In genomic region chr3:186425788-186426730, GRCh38 we compare ENCODE assay signal across 9 cellular contexts.
DNase-seq lines count a peak whose midpoint lies in the region; ATAC-seq, FAIRE-seq and TF ChIP-seq lines count a peak whose summit lies in the region.
"Had no signal": no experiment of that assay in that cellular context is flagged by ENCODE, and none has a peak within 500 bp of the region (broad histone marks: within the 10 kb centered on the region; RNA-seq: fewer than 3 reads in every experiment).

No MANE protein-coding gene starts in this region.

- 90 to 98% methylated on average over 6 to 10 of the region's 10 CpGs for WGBS in endodermal cell (ENCODE audit: insufficient coverage in 1 of 2, insufficient read length in 1 of 2), 2 experiments
- WGBS in psoas muscle, 3 donors: 68 to 76% (median 74%) methylated on average over 10 of the region's 10 CpGs

- no peaks in the 10 kb centered on the region for H4K20me1 ChIP-seq in MM.1S (ENCODE audit: insufficient read depth, low read length)

- DNase-seq in GM12891 (ENCODE audit: insufficient read length, low spot score) (no peak), MM.1S (no peak), endodermal cell (peak; percentile 67), psoas muscle (no peak), NCI-H526 treated with DMSO at 0.1 percent for 48 hours (lab: John Stamatoyannopoulos, UW) (no peak), urothelium cell line (ENCODE audit: low spot score) (no peak)
- DNase-seq in activated CD8-positive, alpha-beta memory T cell treated with anti-CD3 and anti-CD28 coated beads, Interleukin-2, amount 10 ng/mL, durations not matched to agents 7 days and 5 days: no peak
- DNase-seq: activated CD4-positive, alpha-beta T cell treated with anti-CD3 and anti-CD28 coated beads, Interleukin-2, amount 50 U/mL, for 1 hour had no signal

- no peaks in the 10 kb centered on the region for H3K36me3 Mint-ChIP-seq in endodermal cell (ENCODE audit: low read depth)
- H3K36me3 Mint-ChIP-seq in activated CD8-positive, alpha-beta memory T cell treated with anti-CD3 and anti-CD28 coated beads, Interleukin-2, amount 10 ng/mL, durations not matched to agents 7 days and 5 days: no peaks in the 10 kb centered on the region

- no peak overlapping the region for H2AFZ ChIP-seq in MM.1S (ENCODE audit: low read length)

- H3K27ac ChIP-seq in MM.1S (ENCODE audit: low read length): no peak overlapping the region
- no peak overlapping the region for H3K27ac ChIP-seq in endodermal cell (ENCODE audit: low read depth, low read length)
- no peak overlapping the region for H3K27ac ChIP-seq in psoas muscle

- ATAC-seq in psoas muscle (no peak), HG02610 (IDR thresholded peaks at IDR 0.05; ENCODE audit: unreplicated experiment) (no peak)
- ATAC-seq in activated CD8-positive, alpha-beta memory T cell treated with anti-CD3 and anti-CD28 coated beads, Interleukin-2, amount 10 ng/mL, durations not matched to agents 7 days and 5 days: no peak

- no peak for TF ChIP-seq POLR2A in GM12891 (IDR thresholded peaks at IDR 0.05; ENCODE audit: low read depth, low read length)

- H3K27me3 Mint-ChIP-seq in endodermal cell (ENCODE audit: insufficient read depth): no peaks in the 10 kb centered on the region
- peaks cover 26% of the 10 kb centered on the region for H3K27me3 Mint-ChIP-seq in activated CD8-positive, alpha-beta memory T cell treated with anti-CD3 and anti-CD28 coated beads, Interleukin-2, amount 10 ng/mL, durations not matched to agents 7 days and 5 days

- no peaks in the 10 kb centered on the region for H3F3A ChIP-seq in MM.1S (ENCODE audit: insufficient read depth, low read length)

- CTCF ChIA-PET in activated CD8-positive, alpha-beta memory T cell treated with anti-CD3 and anti-CD28 coated beads, Interleukin-2, amount 10 ng/mL, durations not matched to agents 7 days and 5 days (lab: Charles Lee): no interaction called here

- H3K36me3 ChIP-seq in MM.1S (replicated peaks; ENCODE audit: insufficient read depth, low read length) (no peaks in the 10 kb centered on the region), endodermal cell (ENCODE audit: control insufficient read depth, insufficient read depth, low read length) (no peaks in the 10 kb centered on the region), psoas muscle (ENCODE audit: insufficient read depth in 1 of 2, low read depth in 1 of 2) (no peaks in the 10 kb centered on the region)

- H3K27me3 ChIP-seq in MM.1S (replicated peaks; ENCODE audit: insufficient read depth, low read length) (no peaks in the 10 kb centered on the region), endodermal cell (ENCODE audit: control insufficient read depth, insufficient read depth, low read length, poor library complexity, severe bottlenecking) (no peaks in the 10 kb centered on the region), psoas muscle (ENCODE audit: insufficient read depth in 3 of 3, low read length in 2 of 3) (no peaks in the 10 kb centered on the region)

- H3K9ac ChIP-seq in MM.1S (ENCODE audit: low read length) (no peak overlapping the region), endodermal cell (ENCODE audit: extremely low read depth, low read length, poor library complexity, severe bottlenecking) (no peak overlapping the region)

- H3K9me2 ChIP-seq in MM.1S (replicated peaks; ENCODE audit: insufficient read depth, low read length): no peaks in the 10 kb centered on the region

- H3K4me1 ChIP-seq in MM.1S (ENCODE audit: low read length) (peaks cover 9% of the 10 kb centered on the region; the same call in 1 of the 2 replicates), endodermal cell (ENCODE audit: control insufficient read depth, insufficient read depth, low read length) (peaks cover 15% of the 10 kb centered on the region), psoas muscle (no peaks in the 10 kb centered on the region)

- TF ChIP-seq CTCF in MM.1S (IDR thresholded peaks at IDR 0.05; ENCODE audit: low read length) (peak; percentile 18; the same call in 1 of the 2 replicates), endodermal cell (conservative IDR thresholded peaks at IDR 0.05) (peak; percentile 74), psoas muscle (IDR thresholded peaks at IDR 0.05) (peak; percentile 6)

- no peaks in the 10 kb centered on the region for H3K79me2 ChIP-seq in MM.1S (ENCODE audit: low read length)

- no peak overlapping the region for H3K4me2 ChIP-seq in MM.1S (ENCODE audit: low read depth, low read length)

- no peak overlapping the region for H3K4me3 Mint-ChIP-seq in endodermal cell
- no peak overlapping the region for H3K4me3 Mint-ChIP-seq in activated CD8-positive, alpha-beta memory T cell treated with anti-CD3 and anti-CD28 coated beads, Interleukin-2, amount 10 ng/mL, durations not matched to agents 7 days and 5 days

- intact Hi-C loops in psoas muscle (cut with DNase I): no loop called here

- peak; percentile 26 for FAIRE-seq in GM12891 (lab: Jason Lieb, UNC)
- FAIRE-seq in urothelium cell line (lab: Jason Lieb, UNC): no peak

- H3K27ac Mint-ChIP-seq in endodermal cell: no peak overlapping the region
- no peak overlapping the region for H3K27ac Mint-ChIP-seq in activated CD8-positive, alpha-beta memory T cell treated with anti-CD3 and anti-CD28 coated beads, Interleukin-2, amount 10 ng/mL, durations not matched to agents 7 days and 5 days

- H3K9me3 ChIP-seq in MM.1S (replicated peaks; ENCODE audit: insufficient read depth, low read length): no peaks in the 10 kb centered on the region
- no peaks in the 10 kb centered on the region for H3K9me3 ChIP-seq in endodermal cell (ENCODE audit: control insufficient read depth, low read length)
- H3K9me3 ChIP-seq in psoas muscle: no peaks in the 10 kb centered on the region

- H3K4me3 ChIP-seq in MM.1S (ENCODE audit: low read length) (no peak overlapping the region), endodermal cell (ENCODE audit: low read length) (no peak overlapping the region), psoas muscle (no peak overlapping the region)

- H3K9me3 Mint-ChIP-seq in endodermal cell: no peaks in the 10 kb centered on the region
- H3K9me3 Mint-ChIP-seq in activated CD8-positive, alpha-beta memory T cell treated with anti-CD3 and anti-CD28 coated beads, Interleukin-2, amount 10 ng/mL, durations not matched to agents 7 days and 5 days (ENCODE audit: low read depth): no peaks in the 10 kb centered on the region

- H3K4me1 Mint-ChIP-seq in endodermal cell: peaks cover 32% of the 10 kb centered on the region
- H3K4me1 Mint-ChIP-seq in activated CD8-positive, alpha-beta memory T cell treated with anti-CD3 and anti-CD28 coated beads, Interleukin-2, amount 10 ng/mL, durations not matched to agents 7 days and 5 days: no peaks in the 10 kb centered on the region

TF ChIP-seq in GM12891, 5 proteins besides CTCF, POLR2A, EP300 and RAD21:
- no peak for TF ChIP-seq PAX5 (IDR thresholded peaks at IDR 0.05; ENCODE audit: insufficient read depth, low read length, severe bottlenecking)
- TF ChIP-seq POU2F2 (IDR thresholded peaks at IDR 0.05; ENCODE audit: low read depth, low read length): no peak
- TF ChIP-seq SPI1 (IDR thresholded peaks at IDR 0.05; ENCODE audit: low read depth, low read length): no peak
- no peak for TF ChIP-seq TAF1 (IDR thresholded peaks at IDR 0.05; ENCODE audit: low read depth, low read length)
- TF ChIP-seq POLR2AphosphoS5 (IDR thresholded peaks at IDR 0.05; ENCODE audit: low read depth, low read length): no peak

Comparison
In these comparisons a context has a peak if more than half of its experiments do, and no peak if none do; other contexts are left out.
1. CTCF ChIP-seq: peak in every context shown above with its lines; median percentile 74 in endodermal cell; 18 in MM.1S; 6 in psoas muscle.